In genomic region chr9:138098116-138098907, GRCh38 we compare ENCODE assay signal across 22 cellular contexts.
DNase-seq lines count a peak whose midpoint lies in the region; ATAC-seq and TF ChIP-seq lines count a peak whose summit lies in the region.
"Had no signal": no experiment of that assay in that cellular context is flagged by ENCODE, and none has a peak within 500 bp of the region (broad histone marks: within the 10 kb centered on the region; RNA-seq: fewer than 3 reads in every experiment).

No MANE protein-coding gene starts in this region.

- H4K5ac ChIP-seq in H9 (ENCODE audit: insufficient read length, low read depth, low read length): no peak overlapping the region

- DNase-seq in G401 (ENCODE audit: low spot score) (peak; percentile 77), H9 (peak; percentile 10), coronary artery (ENCODE audit: low spot score) (peak; percentile 67), neural crest cell (ENCODE audit: low read depth, low spot score) (no peak), NCI-H774 (lab: John Stamatoyannopoulos, UW) (no peak), NK-92 (lab: John Stamatoyannopoulos, UW; ENCODE audit: unreplicated experiment) (no peak)
- DNase-seq: activated CD4-positive, CD25-positive, alpha-beta regulatory T cell treated with anti-CD3 and anti-CD28 coated beads, Interleukin-2, amount 50 U/mL, for 72 hours; activated gamma-delta T cell; amniotic stem cell; foreskin melanocyte; GM23248; Karpas-422; mesenchymal stem cell; NCI-H1092; NK-92 treated with Interleukin-12 subunit alpha and Interleukin-12 subunit beta, amount 100 ng/mL, for 24 hours; stimulated activated naive CD4-positive, alpha-beta T cell treated with Interleukin-2 at 50 U/mL for 16 hours had no signal

- H4K8ac ChIP-seq in H9 (replicated peaks; ENCODE audit: insufficient read length, low read depth, low read length): no peak overlapping the region

- in situ Hi-C loops in G401 (cut with HindIII; ENCODE audit: low sequenced_read_pairs): no loop called here

- no peak overlapping the region for H3K14ac ChIP-seq in H9 (ENCODE audit: insufficient read depth, low read length)

- H3K9me3 Mint-ChIP-seq in H9: peaks cover 15 to 29% of the 10 kb centered on the region in 2 experiments
- peaks cover 13% of the 10 kb centered on the region for H3K9me3 Mint-ChIP-seq in neural crest cell
- H3K9me3 Mint-ChIP-seq: CD8-positive, alpha-beta memory T cell had no signal

- no peak overlapping the region for H2AFZ ChIP-seq in H9 (ENCODE audit: low read length)
- H2AFZ ChIP-seq: GM23248 had no signal

- H2BK20ac ChIP-seq in H9 (ENCODE audit: low read depth, low read length, poor library complexity, severe bottlenecking): no peak overlapping the region

- H3K4me1 Mint-ChIP-seq in H9 (peaks cover 0 to 3% of the 10 kb centered on the region in 2 experiments; a peak in 2 of 4 replicates), neural crest cell (peaks cover 4% of the 10 kb centered on the region)
- H3K4me1 Mint-ChIP-seq: CD8-positive, alpha-beta memory T cell; naive thymus-derived CD4-positive, alpha-beta T cell had no signal

- no peak overlapping the region for H3K23ac ChIP-seq in H9 (ENCODE audit: insufficient read length, low read depth, low read length)

- TF ChIP-seq CTCF in H9 (conservative IDR thresholded peaks at IDR 0.05) (no peak), coronary artery (IDR thresholded peaks at IDR 0.05) (no peak), neural crest cell (conservative IDR thresholded peaks at IDR 0.05) (no peak)

- H4K91ac ChIP-seq in H9 (ENCODE audit: insufficient read length, low read depth, low read length): no peak overlapping the region

- H2BK15ac ChIP-seq in H9 (ENCODE audit: low read depth, low read length): no peak overlapping the region

- H3K4me2 ChIP-seq in H9 (ENCODE audit: insufficient read depth, insufficient read length, low read length): no peak overlapping the region

- no peak overlapping the region for H2BK120ac ChIP-seq in H9 (ENCODE audit: low read depth, low read length, poor library complexity, severe bottlenecking)

- H3K27ac ChIP-seq in H9 (ENCODE audit: insufficient read length, low read depth, low read length) (no peak overlapping the region), coronary artery (no peak overlapping the region)
- H3K27ac ChIP-seq: cardiac muscle cell, GM23248, upper lobe of left lung had no signal

- no peaks in the 10 kb centered on the region for H3K27me3 ChIP-seq in H9 (ENCODE audit: insufficient read depth, low read length)
- H3K27me3 ChIP-seq: cardiac muscle cell, upper lobe of left lung had no signal

- H3K79me1 ChIP-seq in H9 (ENCODE audit: insufficient read depth, low read depth, low read length, poor library complexity, severe bottlenecking): no peaks in the 10 kb centered on the region

- peaks cover 21 to 27% (median 24%) of the 10 kb centered on the region in 3 experiments; a peak in 6 of 7 replicates for H3K36me3 Mint-ChIP-seq in H9 (ENCODE audit: insufficient read depth in 1 of 3, low read depth in 3 of 3)
- peaks cover 4% of the 10 kb centered on the region for H3K36me3 Mint-ChIP-seq in neural crest cell (ENCODE audit: low read depth)
- H3K36me3 Mint-ChIP-seq: CD8-positive, alpha-beta memory T cell; naive thymus-derived CD4-positive, alpha-beta T cell had no signal

- no peak overlapping the region for H3K56ac ChIP-seq in H9 (ENCODE audit: insufficient read length, low read depth, low read length)

- H3K18ac ChIP-seq in H9 (ENCODE audit: insufficient read length, low read depth, low read length): no peak overlapping the region

- no CpG with 5 or more reads among the region's 18 CpGs for WGBS in H9 (ENCODE audit: extremely low coverage, insufficient read length, low lambda C conversion rate)

- no peak overlapping the region for H2AK5ac ChIP-seq in H9 (ENCODE audit: insufficient read length, low read length)

- no peaks in the 10 kb centered on the region for H4K20me1 ChIP-seq in H9 (ENCODE audit: control insufficient read depth, insufficient read depth, insufficient read length)

- H3K4me3 Mint-ChIP-seq in H9 (no peak overlapping the region), neural crest cell (no peak overlapping the region)
- H3K4me3 Mint-ChIP-seq: CD8-positive, alpha-beta memory T cell; naive thymus-derived CD4-positive, alpha-beta T cell had no signal

- no peak overlapping the region for H3T11ph ChIP-seq in H9 (ENCODE audit: low read length)

- no peaks in the 10 kb centered on the region for H3K9me3 ChIP-seq in H9 (ENCODE audit: control insufficient read depth, low read depth, low read length)
- H3K9me3 ChIP-seq: upper lobe of left lung had no signal

- no peak overlapping the region for H2BK5ac ChIP-seq in H9 (ENCODE audit: insufficient read length, low read length)

- peak overlapping the region in 2 of 3 experiments; percentile 13 to 45; a peak in 2 of 7 replicates for H3K27ac Mint-ChIP-seq in H9
- H3K27ac Mint-ChIP-seq in neural crest cell (ENCODE audit: unreplicated experiment): peak overlapping the region; percentile 12
- H3K27ac Mint-ChIP-seq: naive thymus-derived CD4-positive, alpha-beta T cell; progenitor cell of endocrine pancreas had no signal

- no peaks in the 10 kb centered on the region for H3K23me2 ChIP-seq in H9 (ENCODE audit: insufficient read length, low read depth, low read length, poor library complexity, severe bottlenecking)

- no peak for ATAC-seq in GM21423 (IDR thresholded peaks at IDR 0.05; ENCODE audit: unreplicated experiment)
- ATAC-seq: naive thymus-derived CD4-positive, alpha-beta T cell had no signal

- H3K4me1 ChIP-seq in H9 (ENCODE audit: insufficient read depth, low read length): no peaks in the 10 kb centered on the region
- H3K4me1 ChIP-seq: upper lobe of left lung had no signal

- H3K4ac ChIP-seq in H9 (ENCODE audit: low read depth, low read length): no peak overlapping the region

- no peak overlapping the region for H2BK12ac ChIP-seq in H9 (ENCODE audit: insufficient read length, low read depth, low read length)

- H3K4me3 ChIP-seq in coronary artery: no peak overlapping the region
- H3K4me3 ChIP-seq: cardiac muscle cell, GM23248, upper lobe of left lung had no signal

- H3K27me3 Mint-ChIP-seq in H9 (ENCODE audit: low read depth): no peaks in the 10 kb centered on the region
- no peaks in the 10 kb centered on the region for H3K27me3 Mint-ChIP-seq in neural crest cell (ENCODE audit: low read depth)
- H3K27me3 Mint-ChIP-seq: naive thymus-derived CD4-positive, alpha-beta T cell; progenitor cell of endocrine pancreas had no signal

- H3K9ac ChIP-seq in H9 (ENCODE audit: extremely low read depth, insufficient read length, low read length): no peak overlapping the region
- H3K9ac ChIP-seq: GM23248 had no signal

- H3K79me2 ChIP-seq in H9 (ENCODE audit: insufficient read depth, low read length): no peaks in the 10 kb centered on the region

Comparison
In these comparisons a context has a peak if more than half of its experiments do, and no peak if none do; other contexts are left out.
1. DNase-seq: peak in G401 (single experiment), H9 (single experiment) and coronary artery (single experiment); none in neural crest cell (single experiment), NCI-H774 (single experiment) and NK-92 (single experiment).